In genomic region chr19:40425450-40426287, GRCh38 we compare ENCODE assay signal across 1 cellular context.
A peak's percentile ranks its signal among the peaks of the same experiment; 100 is the strongest.
TF ChIP-seq lines count a peak whose summit lies in the region.

A gene with protein sequence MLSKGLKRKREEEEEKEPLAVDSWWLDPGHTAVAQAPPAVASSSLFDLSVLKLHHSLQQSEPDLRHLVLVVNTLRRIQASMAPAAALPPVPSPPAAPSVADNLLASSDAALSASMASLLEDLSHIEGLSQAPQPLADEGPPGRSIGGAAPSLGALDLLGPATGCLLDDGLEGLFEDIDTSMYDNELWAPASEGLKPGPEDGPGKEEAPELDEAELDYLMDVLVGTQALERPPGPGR (minus strand): TSS chr19:40425992. CDS start chr19:40423546, 2,446 bp downstream.

TF ChIP-seq in HepG2, 621 proteins besides CTCF, POLR2A, EP300 and RAD21 (continued from another document and continues in another):
- TF ChIP-seq ZNF720 (CRISPR knock-in tag; IDR thresholded peaks at IDR 0.05), result no peak
- no peak for TF ChIP-seq KMT2A (CRISPR knock-in tag; IDR thresholded peaks at IDR 0.05)
- no peak for TF ChIP-seq ZNF589 (CRISPR knock-in tag; conservative IDR thresholded peaks at IDR 0.05)
- TF ChIP-seq ZNF839 (CRISPR knock-in tag; IDR thresholded peaks at IDR 0.05; ENCODE audit: borderline replicate concordance), result no peak
- TF ChIP-seq PCBP1 (IDR thresholded peaks at IDR 0.05; ENCODE audit: borderline replicate concordance, low read depth, low read length), result no peak
- no peak for TF ChIP-seq REPIN1 (CRISPR knock-in tag; IDR thresholded peaks at IDR 0.05; ENCODE audit: borderline replicate concordance, low read depth)
- TF ChIP-seq NFYB (CRISPR knock-in tag; IDR thresholded peaks at IDR 0.05), result peak; percentile 99
- TF ChIP-seq TBX3 (IDR thresholded peaks at IDR 0.05; ENCODE audit: borderline replicate concordance), result no peak
- no peak for TF ChIP-seq ZNF383 (CRISPR knock-in tag; IDR thresholded peaks at IDR 0.05; ENCODE audit: borderline replicate concordance)
- peak; percentile 84 for TF ChIP-seq PHF21A (CRISPR knock-in tag; IDR thresholded peaks at IDR 0.05)
- no peak for TF ChIP-seq ZSCAN25 (CRISPR knock-in tag; IDR thresholded peaks at IDR 0.05)
- no peak for TF ChIP-seq ZNF180 (CRISPR knock-in tag; IDR thresholded peaks at IDR 0.05; ENCODE audit: borderline replicate concordance, low read depth)
- no peak for TF ChIP-seq RXRB (CRISPR knock-in tag; IDR thresholded peaks at IDR 0.05; ENCODE audit: borderline replicate concordance)
- no peak for TF ChIP-seq ZNF619 (CRISPR knock-in tag; IDR thresholded peaks at IDR 0.05)
- TF ChIP-seq ZNF557 (CRISPR knock-in tag; IDR thresholded peaks at IDR 0.05), result no peak
- no peak for TF ChIP-seq ARNT (IDR thresholded peaks at IDR 0.05)
- TF ChIP-seq NR2F6 (IDR thresholded peaks at IDR 0.05), result no peak; the same call in 1 of the 2 replicates
- TF ChIP-seq NR2F6 (CRISPR knock-in tag; IDR thresholded peaks at IDR 0.05), result no peak
- TF ChIP-seq, protein P1, sequence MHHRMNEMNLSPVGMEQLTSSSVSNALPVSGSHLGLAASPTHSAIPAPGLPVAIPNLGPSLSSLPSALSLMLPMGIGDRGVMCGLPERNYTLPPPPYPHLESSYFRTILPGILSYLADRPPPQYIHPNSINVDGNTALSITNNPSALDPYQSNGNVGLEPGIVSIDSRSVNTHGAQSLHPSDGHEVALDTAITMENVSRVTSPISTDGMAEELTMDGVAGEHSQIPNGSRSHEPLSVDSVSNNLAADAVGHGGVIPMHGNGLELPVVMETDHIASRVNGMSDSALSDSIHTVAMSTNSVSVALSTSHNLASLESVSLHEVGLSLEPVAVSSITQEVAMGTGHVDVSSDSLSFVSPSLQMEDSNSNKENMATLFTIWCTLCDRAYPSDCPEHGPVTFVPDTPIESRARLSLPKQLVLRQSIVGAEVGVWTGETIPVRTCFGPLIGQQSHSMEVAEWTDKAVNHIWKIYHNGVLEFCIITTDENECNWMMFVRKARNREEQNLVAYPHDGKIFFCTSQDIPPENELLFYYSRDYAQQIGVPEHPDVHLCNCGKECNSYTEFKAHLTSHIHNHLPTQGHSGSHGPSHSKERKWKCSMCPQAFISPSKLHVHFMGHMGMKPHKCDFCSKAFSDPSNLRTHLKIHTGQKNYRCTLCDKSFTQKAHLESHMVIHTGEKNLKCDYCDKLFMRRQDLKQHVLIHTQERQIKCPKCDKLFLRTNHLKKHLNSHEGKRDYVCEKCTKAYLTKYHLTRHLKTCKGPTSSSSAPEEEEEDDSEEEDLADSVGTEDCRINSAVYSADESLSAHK (CRISPR knock-in tag; IDR thresholded peaks at IDR 0.05; ENCODE audit: borderline replicate concordance), result no peak
- TF ChIP-seq JARID2 (CRISPR knock-in tag; IDR thresholded peaks at IDR 0.05; ENCODE audit: insufficient replicate concordance), result no peak
- no peak; the same call in 1 of the 2 replicates for TF ChIP-seq NFKBIZ (CRISPR knock-in tag; IDR thresholded peaks at IDR 0.05)
- TF ChIP-seq ZNF24 (IDR thresholded peaks at IDR 0.05), result no peak
- no peak for TF ChIP-seq RNF219 (CRISPR knock-in tag; IDR thresholded peaks at IDR 0.05)
- TF ChIP-seq DR1 (CRISPR knock-in tag; IDR thresholded peaks at IDR 0.05), result peak; percentile 90
- peak; percentile 31; the same call in 1 of the 2 replicates for TF ChIP-seq THAP9 (CRISPR knock-in tag; IDR thresholded peaks at IDR 0.05; ENCODE audit: borderline replicate concordance)
- no peak for TF ChIP-seq ARID3A (IDR thresholded peaks at IDR 0.05; ENCODE audit: low read depth, low read length)
- TF ChIP-seq TAF1 (CRISPR knock-in tag; IDR thresholded peaks at IDR 0.05), result peak; percentile 95
- no peak; the same call in 1 of the 2 replicates for TF ChIP-seq FOXP4 (CRISPR knock-in tag; IDR thresholded peaks at IDR 0.05)
- TF ChIP-seq ZNF430 (CRISPR knock-in tag; IDR thresholded peaks at IDR 0.05), result peak; percentile 49; the same call in 1 of the 2 replicates
- TF ChIP-seq, protein P2, sequence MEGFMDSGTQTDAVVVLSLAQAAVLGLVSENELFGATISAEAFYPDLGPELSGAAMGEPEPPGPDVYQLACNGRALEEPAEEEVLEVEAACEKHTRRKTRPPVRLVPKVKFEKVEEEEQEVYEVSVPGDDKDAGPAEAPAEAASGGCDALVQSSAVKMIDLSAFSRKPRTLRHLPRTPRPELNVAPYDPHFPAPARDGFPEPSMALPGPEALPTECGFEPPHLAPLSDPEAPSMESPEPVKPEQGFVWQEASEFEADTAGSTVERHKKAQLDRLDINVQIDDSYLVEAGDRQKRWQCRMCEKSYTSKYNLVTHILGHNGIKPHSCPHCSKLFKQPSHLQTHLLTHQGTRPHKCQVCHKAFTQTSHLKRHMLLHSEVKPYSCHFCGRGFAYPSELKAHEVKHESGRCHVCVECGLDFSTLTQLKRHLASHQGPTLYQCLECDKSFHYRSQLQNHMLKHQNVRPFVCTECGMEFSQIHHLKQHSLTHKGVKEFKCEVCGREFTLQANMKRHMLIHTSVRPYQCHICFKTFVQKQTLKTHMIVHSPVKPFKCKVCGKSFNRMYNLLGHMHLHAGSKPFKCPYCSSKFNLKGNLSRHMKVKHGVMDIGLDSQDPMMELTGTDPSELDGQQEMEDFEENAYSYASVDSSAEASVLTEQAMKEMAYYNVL (CRISPR knock-in tag; IDR thresholded peaks at IDR 0.05; ENCODE audit: borderline replicate concordance), result no peak; the same call in 1 of the 2 replicates
- no peak for TF ChIP-seq ZNF781 (CRISPR knock-in tag; IDR thresholded peaks at IDR 0.05; ENCODE audit: borderline replicate concordance, not compliant biosample characterization)
- peak; percentile 19; the same call in 1 of the 2 replicates for TF ChIP-seq MNT (IDR thresholded peaks at IDR 0.05)
- TF ChIP-seq MEF2D (CRISPR knock-in tag; IDR thresholded peaks at IDR 0.05), result peak; percentile 9; the same call in 1 of the 2 replicates
- TF ChIP-seq ZBTB39 (CRISPR knock-in tag; IDR thresholded peaks at IDR 0.05), result no peak
- no peak for TF ChIP-seq MBNL3 (CRISPR knock-in tag; conservative IDR thresholded peaks at IDR 0.05)
- TF ChIP-seq NFATC3 (CRISPR knock-in tag; IDR thresholded peaks at IDR 0.05), result no peak
- TF ChIP-seq ZNF225 (CRISPR knock-in tag; IDR thresholded peaks at IDR 0.05), result peak; percentile 63; the same call in 1 of the 2 replicates
- no peak for TF ChIP-seq CHCHD3 (CRISPR knock-in tag; IDR thresholded peaks at IDR 0.05)
- no peak for TF ChIP-seq IRF9 (CRISPR knock-in tag; IDR thresholded peaks at IDR 0.05; ENCODE audit: borderline replicate concordance)
- peak; percentile 93 for TF ChIP-seq NFYC (CRISPR knock-in tag; IDR thresholded peaks at IDR 0.05)
- TF ChIP-seq ZNF572 (CRISPR knock-in tag; IDR thresholded peaks at IDR 0.05), result no peak
- 0 out of 2 replicates have a peak, but pooled peaks have one; percentile 44 for TF ChIP-seq ZNF138 (CRISPR knock-in tag; IDR thresholded peaks at IDR 0.05; ENCODE audit: low read depth)
- TF ChIP-seq ZNF558 (CRISPR knock-in tag; IDR thresholded peaks at IDR 0.05; ENCODE audit: borderline replicate concordance), result no peak; the same call in 1 of the 2 replicates
